In genomic region chr6:116447496-116448011, GRCh38 we compare ENCODE assay signal across 13 cellular contexts. TPM values are rescaled to one million over a fixed set of nuclear protein-coding genes. Genes with fewer than 3 reads are reported as not detected.
DNase-seq lines count a peak whose midpoint lies in the region; ATAC-seq and TF ChIP-seq lines count a peak whose summit lies in the region.
"Had no signal": no experiment of that assay in that cellular context is flagged by ENCODE, and none has a peak within 500 bp of the region (broad histone marks: within the 10 kb centered on the region; RNA-seq: fewer than 3 reads in every experiment).

No MANE protein-coding gene starts in this region.

- POLR2A ChIA-PET in activated CD4-positive, alpha-beta T cell treated with anti-CD3 and anti-CD28 coated beads for 36 hours (lab: Charles Lee): no interaction called here

- intact Hi-C loops in activated CD4-positive, alpha-beta T cell treated with anti-CD3 and anti-CD28 coated beads for 36 hours (cut with DNase I, micrococcal nuclease): no loop called here
- intact Hi-C loops in activated CD4-positive, alpha-beta T cell treated with anti-CD3 and anti-CD28 coated beads, Interleukin-2, amount 10 ng/mL, durations not matched to agents 24 days and 14 days (cut with micrococcal nuclease): loop anchor here (2.0 kb wide), 1 partner anchor 15 kb away; no protein-coding TSS in a partner anchor

- peak; percentile 46 for TF ChIP-seq CTCF in foreskin keratinocyte (conservative IDR thresholded peaks at IDR 0.05)

- no peak for DNase-seq in activated CD4-positive, alpha-beta T cell treated with anti-CD3 and anti-CD28 coated beads for 36 hours
- no peak for DNase-seq in activated CD4-positive, alpha-beta T cell treated with anti-CD3 and anti-CD28 coated beads, Interleukin-2, amount 10 ng/mL, durations not matched to agents 24 days and 14 days
- DNase-seq in SJSA1 (ENCODE audit: low read depth in 1 of 2, low spot score in 2 of 2): peak; percentile 71 to 82
- peak; percentile 69 to 82 for DNase-seq in foreskin keratinocyte
- DNase-seq in NCI-H774 (lab: John Stamatoyannopoulos, UW): no peak
- no peak for DNase-seq in activated gamma-delta T cell treated with Interleukin-2 at 50 U/mL for 16 hours
- no peak for DNase-seq in middle frontal gyrus (ENCODE audit: extremely low spot score, low spot score)
- DNase-seq: activated B cell treated with CpG ODN at 0.5 μM for 24 hours; effector memory CD8-positive, alpha-beta T cell; Karpas-422 had no signal

- no peaks in the 10 kb centered on the region for H3K36me3 ChIP-seq in SJSA1
- H3K36me3 ChIP-seq in subcutaneous abdominal adipose tissue (ENCODE audit: control insufficient read depth in 5 of 5, insufficient read depth in 5 of 5, low read length in 5 of 5): no peaks in the 10 kb centered on the region
- H3K36me3 ChIP-seq: BLaER1 had no signal

- H3K4me1 ChIP-seq in SJSA1 (replicated peaks): peaks cover 44% of the 10 kb centered on the region
- H3K4me1 ChIP-seq in foreskin keratinocyte: peaks cover 25% of the 10 kb centered on the region
- peaks cover 0 to 22% (median 17%) of the 10 kb centered on the region in 5 donors for H3K4me1 ChIP-seq in subcutaneous abdominal adipose tissue (ENCODE audit: control insufficient read depth in 5 of 5, insufficient read depth in 5 of 5, low read length in 5 of 5)
- H3K4me1 ChIP-seq: parathyroid adenoma had no signal

- ATAC-seq in activated CD4-positive, alpha-beta T cell treated with anti-CD3 and anti-CD28 coated beads for 36 hours: peak; percentile 53
- peak; percentile 75 for ATAC-seq in foreskin keratinocyte
- ATAC-seq: effector memory CD8-positive, alpha-beta T cell had no signal

- H3K27ac ChIP-seq in SJSA1 (peak overlapping the region; percentile 62), foreskin keratinocyte (peak overlapping the region; percentile 57), subcutaneous abdominal adipose tissue (ENCODE audit: low read depth, low read length) (peak overlapping the region; percentile 82)
- H3K27ac ChIP-seq: BLaER1, parathyroid adenoma had no signal

- no peaks in the 10 kb centered on the region for H3K36me3 Mint-ChIP-seq in activated CD4-positive, alpha-beta T cell treated with anti-CD3 and anti-CD28 coated beads for 36 hours (ENCODE audit: low read depth)
- H3K36me3 Mint-ChIP-seq in activated CD4-positive, alpha-beta T cell treated with anti-CD3 and anti-CD28 coated beads, Interleukin-2, amount 10 ng/mL, durations not matched to agents 24 days and 14 days (ENCODE audit: low read depth): no peaks in the 10 kb centered on the region

- H3K27me3 ChIP-seq in SJSA1 (replicated peaks): no peaks in the 10 kb centered on the region
- H3K27me3 ChIP-seq in foreskin keratinocyte: no peaks in the 10 kb centered on the region
- H3K27me3 ChIP-seq in subcutaneous abdominal adipose tissue (ENCODE audit: control insufficient read depth in 5 of 5, insufficient read depth in 4 of 5, low read length in 5 of 5): no peaks in the 10 kb centered on the region
- H3K27me3 ChIP-seq: BLaER1 had no signal

- H3K4me1 Mint-ChIP-seq in activated CD4-positive, alpha-beta T cell treated with anti-CD3 and anti-CD28 coated beads for 36 hours: peaks cover 16% of the 10 kb centered on the region
- H3K4me1 Mint-ChIP-seq in activated CD4-positive, alpha-beta T cell treated with anti-CD3 and anti-CD28 coated beads, Interleukin-2, amount 10 ng/mL, durations not matched to agents 24 days and 14 days: peaks cover 36% of the 10 kb centered on the region

- no peaks in the 10 kb centered on the region for H3K9me3 Mint-ChIP-seq in activated CD4-positive, alpha-beta T cell treated with anti-CD3 and anti-CD28 coated beads for 36 hours (ENCODE audit: low read depth)
- H3K9me3 Mint-ChIP-seq in activated CD4-positive, alpha-beta T cell treated with anti-CD3 and anti-CD28 coated beads, Interleukin-2, amount 10 ng/mL, durations not matched to agents 24 days and 14 days: no peaks in the 10 kb centered on the region
- H3K9me3 Mint-ChIP-seq: activated B cell treated with CpG ODN at 0.5 μM for 24 hours; effector memory CD8-positive, alpha-beta T cell had no signal

- no peak overlapping the region for H3K9ac ChIP-seq in subcutaneous abdominal adipose tissue (ENCODE audit: low read length in 5 of 5)
- H3K9ac ChIP-seq: BLaER1, parathyroid adenoma had no signal

- CTCF ChIA-PET in activated CD4-positive, alpha-beta T cell treated with anti-CD3 and anti-CD28 coated beads for 36 hours (lab: Charles Lee): interaction anchor here (1.0 to 1.1 kb wide), 2 partner anchors 14 to 88 kb away, joined by 3 read pairs; no protein-coding TSS in a partner anchor

- H3K27me3 Mint-ChIP-seq in activated CD4-positive, alpha-beta T cell treated with anti-CD3 and anti-CD28 coated beads for 36 hours: peaks cover 19% of the 10 kb centered on the region
- peaks cover 2% of the 10 kb centered on the region for H3K27me3 Mint-ChIP-seq in activated CD4-positive, alpha-beta T cell treated with anti-CD3 and anti-CD28 coated beads, Interleukin-2, amount 10 ng/mL, durations not matched to agents 24 days and 14 days
- H3K27me3 Mint-ChIP-seq: activated B cell treated with CpG ODN at 0.5 μM for 24 hours had no signal

- H3K4me3 ChIP-seq in SJSA1 (no peak overlapping the region), subcutaneous abdominal adipose tissue (ENCODE audit: low read depth in 1 of 5, low read length in 5 of 5) (no peak overlapping the region)
- H3K4me3 ChIP-seq: BLaER1 had no signal

- H3K27ac Mint-ChIP-seq in activated CD4-positive, alpha-beta T cell treated with anti-CD3 and anti-CD28 coated beads for 36 hours: no peak overlapping the region
- H3K27ac Mint-ChIP-seq in activated CD4-positive, alpha-beta T cell treated with anti-CD3 and anti-CD28 coated beads, Interleukin-2, amount 10 ng/mL, durations not matched to agents 24 days and 14 days: no peak overlapping the region
- H3K27ac Mint-ChIP-seq: activated B cell treated with CpG ODN at 0.5 μM for 24 hours; effector memory CD8-positive, alpha-beta T cell had no signal

- no peak overlapping the region for H3K4me3 Mint-ChIP-seq in activated CD4-positive, alpha-beta T cell treated with anti-CD3 and anti-CD28 coated beads for 36 hours
- H3K4me3 Mint-ChIP-seq in activated CD4-positive, alpha-beta T cell treated with anti-CD3 and anti-CD28 coated beads, Interleukin-2, amount 10 ng/mL, durations not matched to agents 24 days and 14 days: no peak overlapping the region
- H3K4me3 Mint-ChIP-seq: activated B cell treated with CpG ODN at 0.5 μM for 24 hours; effector memory CD8-positive, alpha-beta T cell had no signal

- H3K9me3 ChIP-seq in SJSA1 (replicated peaks): no peaks in the 10 kb centered on the region
- H3K9me3 ChIP-seq in subcutaneous abdominal adipose tissue (ENCODE audit: control insufficient read depth in 5 of 5, low read length in 5 of 5): no peaks in the 10 kb centered on the region
- H3K9me3 ChIP-seq: BLaER1 had no signal

RNA-seq across cellular contexts. Expression of gene CALHM6, which starts 13.6 kb away (rescaled TPM):
- 10 to 100 TPM in 1 of 2 experiments, 1 to 10 TPM in 1; 7.1 to 10.0 TPM for total RNA-seq in activated CD4-positive, alpha-beta T cell treated with anti-CD3 and anti-CD28 coated beads for 36 hours
- 24.8 and 30.7 TPM in 2 replicates for total RNA-seq in activated CD4-positive, alpha-beta T cell treated with anti-CD3 and anti-CD28 coated beads, Interleukin-2, amount 10 ng/mL, durations not matched to agents 24 days and 14 days
- total RNA-seq in SJSA1 (2014; rRNA removed; shearing (Covaris generic)): not detected in 2 replicates
- total RNA-seq in foreskin keratinocyte: 3.0 and 3.2 TPM in 2 replicates
- polyA plus RNA-seq in foreskin keratinocyte: 4.0 and 4.6 TPM in 2 replicates

Comparison
In these comparisons a context has a peak if more than half of its experiments do, and no peak if none do; other contexts are left out.
1. DNase-seq: peak in SJSA1 (2 of 2) and foreskin keratinocyte (2 of 2); none in activated CD4-positive, alpha-beta T cell treated with anti-CD3 and anti-CD28 coated beads for 36 hours (single experiment), activated CD4-positive, alpha-beta T cell treated with anti-CD3 and anti-CD28 coated beads, Interleukin-2, amount 10 ng/mL, durations not matched to agents 24 days and 14 days (single experiment), NCI-H774 (single experiment), activated gamma-delta T cell treated with Interleukin-2 at 50 U/mL for 16 hours (single experiment) and middle frontal gyrus (single experiment).
2. Peak in every context shown above with its lines, with median percentiles within 50 percentile points of each other: H3K27ac ChIP-seq.